Comparison of ENCODE assay signal across 8 cellular contexts in genomic region chr22:21641417-21641794, GRCh38. TPM values are rescaled to one million over a fixed set of nuclear protein-coding genes. Genes with fewer than 3 reads are reported as not detected.
DNase-seq lines count a peak whose midpoint lies in the region; ATAC-seq, FAIRE-seq and TF ChIP-seq lines count a peak whose summit lies in the region.

No MANE protein-coding gene starts in this region.

- no peaks in the 10 kb centered on the region for H3K9me3 ChIP-seq in mesenchymal stem cell (ENCODE audit: control insufficient read depth, low read length)

- no peak overlapping the region for H2AK5ac ChIP-seq in mesenchymal stem cell (ENCODE audit: low read length, severe bottlenecking)

- no peak for ATAC-seq in effector memory CD8-positive, alpha-beta T cell (replicated peaks)

- H2AFZ ChIP-seq in mesenchymal stem cell (ENCODE audit: low read depth, low read length) = peak overlapping the region; percentile 99

- peaks cover 0 to 16% of the 10 kb centered on the region in 2 experiments for H3K36me3 ChIP-seq in mesenchymal stem cell (ENCODE audit: control insufficient read depth in 1 of 2, insufficient read depth in 2 of 2, low read depth in 1 of 2, low read length in 2 of 2)

- H3K4me2 ChIP-seq in mesenchymal stem cell (ENCODE audit: low read length, poor library complexity, severe bottlenecking) = peak overlapping the region; percentile 99

- peaks cover 24% of the 10 kb centered on the region for H3K4me1 Mint-ChIP-seq in HFFc6 (ENCODE audit: low read depth)
- H3K4me1 Mint-ChIP-seq in effector memory CD8-positive, alpha-beta T cell (ENCODE audit: low read depth in 2 of 2) = peaks cover 19 to 21% of the 10 kb centered on the region in 2 donors

- peak overlapping the region; percentile 85 for H3K9ac ChIP-seq in mesenchymal stem cell (ENCODE audit: low read length)

- H3K36me3 Mint-ChIP-seq in HFFc6 (ENCODE audit: low read depth) = no peaks in the 10 kb centered on the region
- peaks cover 34% of the 10 kb centered on the region for H3K36me3 Mint-ChIP-seq in effector memory CD8-positive, alpha-beta T cell (ENCODE audit: insufficient read depth)

- DNase-seq in NCI-H1417 (lab: John Stamatoyannopoulos, UW) = peak in 2 of 3 experiments; percentile 53 to 74
- DNase-seq in NCI-H1417 treated with DMSO at 0.1 percent for 48 hours (lab: John Stamatoyannopoulos, UW) = no peak
- DNase-seq in HFFc6 = peak; percentile 51
- DNase-seq in SHP77 (lab: John Stamatoyannopoulos, UW) = peak; percentile 35 to 37
- no peak for DNase-seq in effector memory CD8-positive, alpha-beta T cell
- DNase-seq in mesenchymal stem cell = peak; percentile 85
- DNase-seq in urothelium cell line (ENCODE audit: low spot score) = peak; percentile 72
- no peak for DNase-seq in effector CD8-positive, alpha-beta T cell (lab: John Stamatoyannopoulos, UW)

- no peaks in the 10 kb centered on the region for H3K9me3 Mint-ChIP-seq in HFFc6
- H3K9me3 Mint-ChIP-seq in effector memory CD8-positive, alpha-beta T cell = no peaks in the 10 kb centered on the region

- peak; percentile 61 for TF ChIP-seq CTCF in HFFc6 (IDR thresholded peaks at IDR 0.05)

- H3K27ac Mint-ChIP-seq in HFFc6 = peak overlapping the region; percentile 85
- H3K27ac Mint-ChIP-seq in effector memory CD8-positive, alpha-beta T cell = peak overlapping the region; percentile 75 to 89

- no peak overlapping the region for H3K14ac ChIP-seq in mesenchymal stem cell (ENCODE audit: low read length in 2 of 2)

- peak; percentile 37 for FAIRE-seq in urothelium cell line (lab: Jason Lieb, UNC)

- H2BK15ac ChIP-seq in mesenchymal stem cell (ENCODE audit: low read depth, poor library complexity, severe bottlenecking) = no peak overlapping the region

- no peak overlapping the region for H3K27ac ChIP-seq in mesenchymal stem cell (ENCODE audit: low read length, poor library complexity, severe bottlenecking)

- no peak overlapping the region for H3K18ac ChIP-seq in mesenchymal stem cell (ENCODE audit: low read depth in 1 of 2, low read length in 2 of 2)

- WGBS in mesenchymal stem cell = 9% methylated on average over 9 of the region's 9 CpGs

- no peak overlapping the region for H4K8ac ChIP-seq in mesenchymal stem cell (ENCODE audit: low read length)

- no peaks in the 10 kb centered on the region for H3K27me3 ChIP-seq in mesenchymal stem cell (ENCODE audit: control insufficient read depth in 1 of 2, insufficient read depth in 1 of 2, low read length in 2 of 2)

- peaks cover 17% of the 10 kb centered on the region for H3K79me1 ChIP-seq in mesenchymal stem cell (replicated peaks; ENCODE audit: low read length, poor library complexity, severe bottlenecking)

- no peak overlapping the region for H2BK120ac ChIP-seq in mesenchymal stem cell (ENCODE audit: low read depth, low read length)

- no peak overlapping the region for H3K23ac ChIP-seq in mesenchymal stem cell (ENCODE audit: low read length in 2 of 2)

- peak overlapping the region; percentile 59 to 88 for H3K4me3 ChIP-seq in mesenchymal stem cell (ENCODE audit: insufficient read depth in 1 of 2, low read depth in 1 of 2, low read length in 2 of 2)

- H3K4me3 Mint-ChIP-seq in HFFc6 = peak overlapping the region; percentile 80
- peak overlapping the region; percentile 72 for H3K4me3 Mint-ChIP-seq in effector memory CD8-positive, alpha-beta T cell

- no peak overlapping the region for H4K91ac ChIP-seq in mesenchymal stem cell (ENCODE audit: low read length)

- no peak overlapping the region for H2BK12ac ChIP-seq in mesenchymal stem cell (ENCODE audit: low read length in 2 of 2)

- H3K27me3 Mint-ChIP-seq in HFFc6 (ENCODE audit: insufficient read depth) = no peaks in the 10 kb centered on the region; the same call in 1 of the 2 replicates
- no peaks in the 10 kb centered on the region for H3K27me3 Mint-ChIP-seq in effector memory CD8-positive, alpha-beta T cell

- H2BK5ac ChIP-seq in mesenchymal stem cell (ENCODE audit: low read depth, low read length, poor library complexity, severe bottlenecking) = no peak overlapping the region

- peaks cover 17% of the 10 kb centered on the region for H3K4me1 ChIP-seq in mesenchymal stem cell (ENCODE audit: control insufficient read depth, insufficient read depth, low read depth, low read length)

- H3K4ac ChIP-seq in mesenchymal stem cell (ENCODE audit: low read depth in 1 of 2, low read length in 2 of 2) = no peak overlapping the region

RNA-seq across cellular contexts. Expression of gene SDF2L1, which starts 0.7 kb away (rescaled TPM):
- total RNA-seq in HFFc6 (2021; fragmentation: NEBNext Ultra II Directional; extraction: Animal tissue kit (Norgen Biotek cat#: 25700)) = 10 to 100 TPM; 49.1 to 63.5 (median 55.6) TPM
- polyA plus RNA-seq in mesenchymal stem cell (2013, experiment 1 of 2) = 27.4 TPM
- 27.8 TPM for polyA plus RNA-seq in mesenchymal stem cell (2013, experiment 2 of 2)

RNA-seq across cellular contexts. Expression of gene CCDC116, which starts 8.8 kb away (rescaled TPM):
- under 1 TPM; 0.16 to 0.33 (median 0.23) TPM for total RNA-seq in HFFc6 (2021; fragmentation: NEBNext Ultra II Directional; extraction: Animal tissue kit (Norgen Biotek cat#: 25700))
- 0.18 TPM for polyA plus RNA-seq in mesenchymal stem cell (2013, experiment 1 of 2)
- 0.11 TPM for polyA plus RNA-seq in mesenchymal stem cell (2013, experiment 2 of 2)

RNA-seq across cellular contexts. Expression of gene YDJC, which starts 11.6 kb away (rescaled TPM):
- total RNA-seq in HFFc6 (2021; fragmentation: NEBNext Ultra II Directional; extraction: Animal tissue kit (Norgen Biotek cat#: 25700)) = 10 to 100 TPM; 18.6 to 29.5 (median 20.0) TPM
- polyA plus RNA-seq in mesenchymal stem cell (2013, experiment 1 of 2) = 13.7 TPM
- polyA plus RNA-seq in mesenchymal stem cell (2013, experiment 2 of 2) = 13.9 TPM

RNA-seq across cellular contexts. Expression of gene PPIL2, which starts 24.4 kb away (rescaled TPM):
- total RNA-seq in HFFc6 (2021; fragmentation: NEBNext Ultra II Directional; extraction: Animal tissue kit (Norgen Biotek cat#: 25700)) = 10 to 100 TPM; 34.9 to 42.2 (median 39.4) TPM
- polyA plus RNA-seq in mesenchymal stem cell (2013, experiment 1 of 2) = 30.8 TPM
- 29.5 TPM for polyA plus RNA-seq in mesenchymal stem cell (2013, experiment 2 of 2)

Comparison
In these comparisons a context has a peak if more than half of its experiments do, and no peak if none do; other contexts are left out.
1. DNase-seq: peak in NCI-H1417 (2 of 3), HFFc6 (single experiment), SHP77 (2 of 2), mesenchymal stem cell (single experiment) and urothelium cell line (single experiment); none in NCI-H1417 treated with DMSO at 0.1 percent for 48 hours (single experiment), effector memory CD8-positive, alpha-beta T cell (0 of 3) and effector CD8-positive, alpha-beta T cell (single experiment).